ENCODE assay signal across 17 cellular contexts in the genomic region with DNA sequence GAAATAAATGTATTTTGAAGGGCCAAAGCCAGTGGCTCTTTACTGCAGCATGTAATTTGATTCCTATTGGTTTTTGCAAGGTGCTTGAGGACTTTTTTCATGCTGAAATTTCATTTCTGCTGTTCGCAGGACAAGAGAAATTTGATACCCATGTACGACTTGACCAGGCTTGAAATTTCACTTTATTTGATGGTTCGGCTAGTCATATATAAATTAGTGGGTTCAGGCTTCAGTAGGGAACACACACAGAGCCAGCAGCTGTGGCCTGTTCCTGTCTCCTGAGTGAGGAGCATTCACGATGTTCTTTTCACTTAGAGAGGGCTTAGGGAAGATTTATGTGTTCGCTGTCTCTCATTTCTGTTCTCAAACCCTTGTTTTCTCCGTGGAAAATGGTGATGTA.
"Had no signal": no experiment of that assay in that cellular context is flagged by ENCODE, and none has a peak within 500 bp of the region (broad histone marks: within the 10 kb centered on the region; RNA-seq: fewer than 3 reads in every experiment).

No MANE protein-coding gene starts in this region.

- H3K9me3 ChIP-seq: ovary had no signal

- H3K4me3 ChIP-seq: coronary artery, lung, ovary had no signal

- H3K27me3 ChIP-seq: foreskin keratinocyte, ovary had no signal

- DNase-seq: activated CD4-positive, alpha-beta T cell treated with anti-CD3 and anti-CD28 coated beads for 48 hours; activated CD8-positive, alpha-beta memory T cell treated with anti-CD3 and anti-CD28 coated beads, Interleukin-2, amount 50 U/mL, for 4 hours; activated CD8-positive, alpha-beta T cell treated with anti-CD3 and anti-CD28 coated beads, Interleukin-2, amount 10 ng/mL, durations not matched to agents 7 days and 5 days; activated gamma-delta T cell treated with Interleukin-2 at 50 U/mL for 16 hours; activated T-cell treated with anti-CD3 and anti-CD28 coated beads, Interleukin-2, amount 50 U/mL, for 48 hours; amniotic stem cell; central memory CD4-positive, alpha-beta T cell; effector CD4-positive, alpha-beta T cell; foreskin keratinocyte; immature natural killer cell; naive B cell; ovary; stimulated activated naive CD8-positive, alpha-beta T cell treated with anti-CD3 and anti-CD28 coated beads, Interleukin-15, amount 100 ng/mL, for 72 hours had no signal

- H3K4me1 ChIP-seq: foreskin keratinocyte had no signal

- H3K27ac ChIP-seq: coronary artery, foreskin keratinocyte, ovary had no signal

- ATAC-seq: activated CD8-positive, alpha-beta T cell treated with anti-CD3 and anti-CD28 coated beads, Interleukin-2, amount 10 ng/mL, durations not matched to agents 7 days and 5 days; foreskin keratinocyte; sciatic nerve; stimulated activated naive CD8-positive, alpha-beta T cell treated with anti-CD3 and anti-CD28 coated beads, Interleukin-15, amount 100 ng/mL, for 72 hours; WTC11 had no signal

- H3K36me3 ChIP-seq: ovary had no signal
